Comparison of ENCODE assay signal across 17 cellular contexts in genomic region chr5:1033606-1034420, GRCh38. TPM values are rescaled to one million over a fixed set of nuclear protein-coding genes. Genes with fewer than 3 reads are reported as not detected.
"Had no signal": no experiment of that assay in that cellular context is flagged by ENCODE, and none has a peak within 500 bp of the region (broad histone marks: within the 10 kb centered on the region; RNA-seq: fewer than 3 reads in every experiment).

No MANE protein-coding gene starts in this region.

- H3K4me3 Mint-ChIP-seq: activated B cell treated with CpG ODN at 0.5 μM for 24 hours; activated CD4-positive, alpha-beta memory T cell treated with anti-CD3 and anti-CD28 coated beads for 36 hours; activated T-helper 1 cell treated with anti-CD3 and anti-CD28 coated beads, Interleukin-12 subunit alpha, Interleukin-12 subunit beta, Interleukin-2, Interleukin-4 antibody, amounts not matched to agents 30 ng/mL and 10 ng/mL and 1 ng/mL, durations not matched to agents 14 hours and 24 hours and 36 hours; effector memory CD8-positive, alpha-beta T cell; mesothelial cell of epicardium; stimulated activated memory B cell treated with anti-CD40 and anti-IgM and Interleukin-4, amounts not matched to agents 10 μg/mL and 1 μg/mL and 100 μg/mL, for 72 hours; T-cell; type B pancreatic cell had no signal

- H3K36me3 Mint-ChIP-seq: activated CD4-positive, alpha-beta memory T cell treated with anti-CD3 and anti-CD28 coated beads for 36 hours; activated naive CD4-positive, alpha-beta T cell treated with anti-CD3 and anti-CD28 coated beads, Interleukin-2, amount 50 U/mL, for 72 hours; stimulated activated memory B cell treated with anti-CD40 and anti-IgM and Interleukin-4, amounts not matched to agents 10 μg/mL and 1 μg/mL and 100 μg/mL, for 72 hours; T-cell had no signal

- H3K4me1 Mint-ChIP-seq: activated B cell treated with CpG ODN at 0.5 μM for 24 hours, T-cell had no signal

- H3K9me3 Mint-ChIP-seq: activated B cell treated with CpG ODN at 0.5 μM for 24 hours; activated CD4-positive, alpha-beta memory T cell treated with anti-CD3 and anti-CD28 coated beads for 36 hours; activated naive CD4-positive, alpha-beta T cell treated with anti-CD3 and anti-CD28 coated beads, Interleukin-2, amount 50 U/mL, for 72 hours; activated T-helper 1 cell treated with anti-CD3 and anti-CD28 coated beads, Interleukin-12 subunit alpha, Interleukin-12 subunit beta, Interleukin-2, Interleukin-4 antibody, amounts not matched to agents 30 ng/mL and 10 ng/mL and 1 ng/mL, durations not matched to agents 14 hours and 24 hours and 36 hours; effector memory CD8-positive, alpha-beta T cell; mesothelial cell of epicardium; stimulated activated memory B cell treated with anti-CD40 and anti-IgM and Interleukin-4, amounts not matched to agents 10 μg/mL and 1 μg/mL and 100 μg/mL, for 72 hours; T-cell; type B pancreatic cell had no signal

- DNase-seq: activated B cell treated with CpG ODN at 0.5 μM for 24 hours; activated CD4-positive, alpha-beta memory T cell treated with anti-CD3 and anti-CD28 coated beads for 36 hours; activated CD4-positive, alpha-beta T cell treated with anti-CD3 and anti-CD28 coated beads for 4 hours; activated gamma-delta T cell treated with Interleukin-2 at 50 U/mL for 16 hours; activated T-cell treated with anti-CD3 and anti-CD28 coated beads for 4 hours; effector memory CD8-positive, alpha-beta T cell; esophagus squamous epithelium; stimulated activated CD4-positive, alpha-beta T cell treated with anti-CD3 and anti-CD28 coated beads, Interleukin-4, amount 100 ng/mL, for 24 hours; T-cell; testis had no signal

- ATAC-seq: activated naive CD4-positive, alpha-beta T cell treated with anti-CD3 and anti-CD28 coated beads, Interleukin-2, amount 50 U/mL, for 72 hours; effector memory CD8-positive, alpha-beta T cell; sciatic nerve; stimulated activated memory B cell treated with anti-CD40 and anti-IgM and Interleukin-4, amounts not matched to agents 10 μg/mL and 1 μg/mL and 100 μg/mL, for 72 hours; T-cell had no signal

- H3K27me3 Mint-ChIP-seq: type B pancreatic cell had no signal

- H3K27ac Mint-ChIP-seq: activated B cell treated with CpG ODN at 0.5 μM for 24 hours; activated CD4-positive, alpha-beta memory T cell treated with anti-CD3 and anti-CD28 coated beads for 36 hours; activated naive CD4-positive, alpha-beta T cell treated with anti-CD3 and anti-CD28 coated beads, Interleukin-2, amount 50 U/mL, for 72 hours; activated T-helper 1 cell treated with anti-CD3 and anti-CD28 coated beads, Interleukin-12 subunit alpha, Interleukin-12 subunit beta, Interleukin-2, Interleukin-4 antibody, amounts not matched to agents 30 ng/mL and 10 ng/mL and 1 ng/mL, durations not matched to agents 14 hours and 24 hours and 36 hours; effector memory CD8-positive, alpha-beta T cell; mesothelial cell of epicardium; stimulated activated memory B cell treated with anti-CD40 and anti-IgM and Interleukin-4, amounts not matched to agents 10 μg/mL and 1 μg/mL and 100 μg/mL, for 72 hours; T-cell; type B pancreatic cell had no signal

RNA-seq across cellular contexts. Expression of gene NKD2, which starts 25.2 kb away (rescaled TPM):
- total RNA-seq: myocyte had no signal
